Comparison of ENCODE assay signal across 10 cellular contexts in genomic region chr1:231091853-231092301, GRCh38. TPM values are rescaled to one million over a fixed set of nuclear protein-coding genes. Genes with fewer than 3 reads are reported as not detected.
DNase-seq lines count a peak whose midpoint lies in the region; ATAC-seq and TF ChIP-seq lines count a peak whose summit lies in the region.
"Had no signal": no experiment of that assay in that cellular context is flagged by ENCODE, and none has a peak within 500 bp of the region (broad histone marks: within the 10 kb centered on the region; RNA-seq: fewer than 3 reads in every experiment).

No MANE protein-coding gene starts in this region.

- no peaks in the 10 kb centered on the region for H4K20me1 ChIP-seq in OCI-LY7 (ENCODE audit: insufficient read depth, low read length)

- peaks cover 10 to 20% of the 10 kb centered on the region in 2 donors for H3K27me3 Mint-ChIP-seq in natural killer cell (ENCODE audit: low read depth in 2 of 2)
- peaks cover 19 to 37% of the 10 kb centered on the region in 2 donors for H3K27me3 Mint-ChIP-seq in natural killer cell treated with Interleukin-12 subunit alpha and Interleukin-12 subunit beta and Interleukin-15 and Interleukin-18, amount 100 ng/mL, for 72 hours
- H3K27me3 Mint-ChIP-seq in activated naive CD8-positive, alpha-beta T cell treated with anti-CD3 and anti-CD28 coated beads, Interleukin-2, amount 50 U/mL, for 24 hours = peaks cover 21% of the 10 kb centered on the region

- no peaks in the 10 kb centered on the region for H3K36me3 Mint-ChIP-seq in natural killer cell
- H3K36me3 Mint-ChIP-seq in natural killer cell treated with Interleukin-12 subunit alpha and Interleukin-12 subunit beta and Interleukin-15 and Interleukin-18, amount 100 ng/mL, for 72 hours = no peaks in the 10 kb centered on the region
- no peaks in the 10 kb centered on the region for H3K36me3 Mint-ChIP-seq in activated naive CD8-positive, alpha-beta T cell treated with anti-CD3 and anti-CD28 coated beads, Interleukin-2, amount 50 U/mL, for 24 hours (ENCODE audit: low read depth)

- H3K4me3 ChIP-seq in OCI-LY7 (ENCODE audit: low read depth, low read length, poor library complexity, severe bottlenecking) (no peak overlapping the region), mesenchymal stem cell (ENCODE audit: insufficient read depth in 1 of 2, low read depth in 1 of 2, low read length in 2 of 2) (no peak overlapping the region)

- H3K36me3 ChIP-seq in OCI-LY7 (ENCODE audit: insufficient read depth, low read length) (no peaks in the 10 kb centered on the region), mesenchymal stem cell (ENCODE audit: control insufficient read depth in 1 of 2, insufficient read depth in 2 of 2, low read depth in 1 of 2, low read length in 2 of 2) (no peaks in the 10 kb centered on the region)

- POLR2A ChIA-PET in OCI-LY7 (lab: Charles Lee) = interaction anchor here (0.6 to 1.1 kb wide), 2 partner anchors 496 to 614 kb away, joined by 3 read pairs; no protein-coding TSS in a partner anchor

- WGBS in mesenchymal stem cell = 44% methylated on average over 11 of the region's 13 CpGs

- no peaks in the 10 kb centered on the region for H3K9me2 ChIP-seq in OCI-LY7 (ENCODE audit: insufficient read depth, low read length)

- H3K4me1 ChIP-seq in OCI-LY7 (ENCODE audit: insufficient read depth, low read length, poor library complexity, severe bottlenecking) (no peaks in the 10 kb centered on the region), mesenchymal stem cell (ENCODE audit: control insufficient read depth, insufficient read depth, low read depth, low read length) (no peaks in the 10 kb centered on the region)

- no peaks in the 10 kb centered on the region for H3K79me1 ChIP-seq in mesenchymal stem cell (replicated peaks; ENCODE audit: low read length, poor library complexity, severe bottlenecking)

- no peak overlapping the region for H2AFZ ChIP-seq in OCI-LY7 (ENCODE audit: low read length)
- H2AFZ ChIP-seq in mesenchymal stem cell (ENCODE audit: low read depth, low read length) = no peak overlapping the region

- TF ChIP-seq CTCF in natural killer cell (IDR thresholded peaks at IDR 0.05) (peak; percentile 36), OCI-LY7 (conservative IDR thresholded peaks at IDR 0.05; ENCODE audit: low read length) (peak; percentile 78)

- H2AK5ac ChIP-seq in mesenchymal stem cell (ENCODE audit: low read length, severe bottlenecking) = no peak overlapping the region

- H3K79me2 ChIP-seq in OCI-LY7 (ENCODE audit: insufficient read depth, low read depth, low read length) = no peaks in the 10 kb centered on the region

- H3K4me3 Mint-ChIP-seq in natural killer cell = no peak overlapping the region
- no peak overlapping the region for H3K4me3 Mint-ChIP-seq in natural killer cell treated with Interleukin-12 subunit alpha and Interleukin-12 subunit beta and Interleukin-15 and Interleukin-18, amount 100 ng/mL, for 72 hours
- H3K4me3 Mint-ChIP-seq in activated naive CD8-positive, alpha-beta T cell treated with anti-CD3 and anti-CD28 coated beads, Interleukin-2, amount 50 U/mL, for 24 hours = no peak overlapping the region
- H3K4me3 Mint-ChIP-seq: dendritic cell treated with granulocyte-macrophage colony-stimulating factor and Interleukin-4, amounts not matched to agents 40 ng/mL and 50 ng/mL, for 4 days; stimulated activated naive CD8-positive, alpha-beta T cell treated with anti-CD3 and anti-CD28 coated beads, Interleukin-15, Interleukin-2, amounts not matched to agents 100 ng/mL and 50 ng/mL, for 24 hours had no signal

- no peak overlapping the region for H2BK12ac ChIP-seq in mesenchymal stem cell (ENCODE audit: low read length in 2 of 2)

- peaks cover 5 to 35% of the 10 kb centered on the region in 2 experiments for H3K27me3 ChIP-seq in mesenchymal stem cell (ENCODE audit: control insufficient read depth in 1 of 2, insufficient read depth in 1 of 2, low read length in 2 of 2)

- H2BK5ac ChIP-seq in mesenchymal stem cell (ENCODE audit: low read depth, low read length, poor library complexity, severe bottlenecking) = no peak overlapping the region

- H3K9me3 ChIP-seq in OCI-LY7 (ENCODE audit: low read length) = no peaks in the 10 kb centered on the region
- H3K9me3 ChIP-seq in mesenchymal stem cell (ENCODE audit: control insufficient read depth, low read length) = no peaks in the 10 kb centered on the region

- H3K18ac ChIP-seq in mesenchymal stem cell (ENCODE audit: low read depth in 1 of 2, low read length in 2 of 2) = no peak overlapping the region

- peaks cover 0 to 7% of the 10 kb centered on the region in 2 donors for H3K4me1 Mint-ChIP-seq in natural killer cell
- H3K4me1 Mint-ChIP-seq in natural killer cell treated with Interleukin-12 subunit alpha and Interleukin-12 subunit beta and Interleukin-15 and Interleukin-18, amount 100 ng/mL, for 72 hours (ENCODE audit: low read depth in 2 of 2) = no peaks in the 10 kb centered on the region
- no peaks in the 10 kb centered on the region for H3K4me1 Mint-ChIP-seq in activated naive CD8-positive, alpha-beta T cell treated with anti-CD3 and anti-CD28 coated beads, Interleukin-2, amount 50 U/mL, for 24 hours

- ATAC-seq in natural killer cell (peak in 2 of 3 donors; percentile 37 to 47), GM21529 (IDR thresholded peaks at IDR 0.05; ENCODE audit: unreplicated experiment) (no peak), HG02884 (IDR thresholded peaks at IDR 0.05; ENCODE audit: unreplicated experiment) (no peak)
- no peak for ATAC-seq in natural killer cell treated with Interleukin-12 subunit alpha and Interleukin-12 subunit beta and Interleukin-15 and Interleukin-18, amount 100 ng/mL, for 72 hours
- ATAC-seq in activated naive CD8-positive, alpha-beta T cell treated with anti-CD3 and anti-CD28 coated beads, Interleukin-2, amount 50 U/mL, for 24 hours = no peak

- H4K91ac ChIP-seq in mesenchymal stem cell (ENCODE audit: low read length) = no peak overlapping the region

- H4K8ac ChIP-seq in mesenchymal stem cell (ENCODE audit: low read length) = no peak overlapping the region

- no peak overlapping the region for H2BK15ac ChIP-seq in mesenchymal stem cell (ENCODE audit: low read depth, poor library complexity, severe bottlenecking)

- H3K9me3 Mint-ChIP-seq in natural killer cell = no peaks in the 10 kb centered on the region
- no peaks in the 10 kb centered on the region for H3K9me3 Mint-ChIP-seq in natural killer cell treated with Interleukin-12 subunit alpha and Interleukin-12 subunit beta and Interleukin-15 and Interleukin-18, amount 100 ng/mL, for 72 hours
- no peaks in the 10 kb centered on the region for H3K9me3 Mint-ChIP-seq in activated naive CD8-positive, alpha-beta T cell treated with anti-CD3 and anti-CD28 coated beads, Interleukin-2, amount 50 U/mL, for 24 hours
- H3K9me3 Mint-ChIP-seq: dendritic cell treated with granulocyte-macrophage colony-stimulating factor and Interleukin-4, amounts not matched to agents 40 ng/mL and 50 ng/mL, for 4 days; stimulated activated naive CD8-positive, alpha-beta T cell treated with anti-CD3 and anti-CD28 coated beads, Interleukin-15, Interleukin-2, amounts not matched to agents 100 ng/mL and 50 ng/mL, for 24 hours had no signal

- no peak overlapping the region for H3K14ac ChIP-seq in mesenchymal stem cell (ENCODE audit: low read length in 2 of 2)

- CTCF ChIA-PET in OCI-LY7 (lab: Charles Lee; ENCODE audit: unreplicated experiment) = interaction anchor here (1.1 kb wide), 1 partner anchor 19 kb away, joined by 3 read pairs; no protein-coding TSS in a partner anchor

- no peak overlapping the region for H3K9ac ChIP-seq in mesenchymal stem cell (ENCODE audit: low read length)

- DNase-seq in natural killer cell = no peak
- no peak for DNase-seq in natural killer cell treated with Interleukin-12 subunit alpha and Interleukin-12 subunit beta and Interleukin-15 and Interleukin-18, amount 100 ng/mL, for 72 hours (ENCODE audit: low spot score)
- DNase-seq in OCI-LY7 (ENCODE audit: low spot score) = peak; percentile 34
- DNase-seq in activated naive CD8-positive, alpha-beta T cell treated with anti-CD3 and anti-CD28 coated beads, Interleukin-2, amount 50 U/mL, for 24 hours = peak; percentile 47
- DNase-seq in mesenchymal stem cell = peak; percentile 68
- DNase-seq in NCI-H2029 (lab: John Stamatoyannopoulos, UW) = no peak

- no peak overlapping the region for H3K27ac Mint-ChIP-seq in natural killer cell
- no peak overlapping the region for H3K27ac Mint-ChIP-seq in natural killer cell treated with Interleukin-12 subunit alpha and Interleukin-12 subunit beta and Interleukin-15 and Interleukin-18, amount 100 ng/mL, for 72 hours
- H3K27ac Mint-ChIP-seq in activated naive CD8-positive, alpha-beta T cell treated with anti-CD3 and anti-CD28 coated beads, Interleukin-2, amount 50 U/mL, for 24 hours = no peak overlapping the region
- H3K27ac Mint-ChIP-seq: stimulated activated naive CD8-positive, alpha-beta T cell treated with anti-CD3 and anti-CD28 coated beads, Interleukin-15, Interleukin-2, amounts not matched to agents 100 ng/mL and 50 ng/mL, for 24 hours had no signal

- intact Hi-C loops in natural killer cell (cut with micrococcal nuclease) = loop anchor here (2.0 kb wide), 1 partner anchor 175 kb away; no protein-coding TSS in a partner anchor
- intact Hi-C loops in OCI-LY7 (cut with micrococcal nuclease; ENCODE audit: unreplicated experiment) = no loop called here

- H3K4me2 ChIP-seq in OCI-LY7 (ENCODE audit: low read length) (no peak overlapping the region), mesenchymal stem cell (ENCODE audit: low read length, poor library complexity, severe bottlenecking) (no peak overlapping the region)

- H3K23ac ChIP-seq in mesenchymal stem cell (ENCODE audit: low read length in 2 of 2) = no peak overlapping the region

- H3K27ac ChIP-seq in OCI-LY7 (ENCODE audit: low read depth, low read length, poor library complexity, severe bottlenecking) (no peak overlapping the region), mesenchymal stem cell (ENCODE audit: low read length, poor library complexity, severe bottlenecking) (no peak overlapping the region)

- no peak overlapping the region for H3K4ac ChIP-seq in mesenchymal stem cell (ENCODE audit: low read depth in 1 of 2, low read length in 2 of 2)

- no peak overlapping the region for H2BK120ac ChIP-seq in mesenchymal stem cell (ENCODE audit: low read depth, low read length)

- no TSS peak for BruUV-seq in OCI-LY7 (replicated peaks; lab: Mats Ljungman, UMichigan)

RNA-seq across cellular contexts. Expression of gene FAM89A, which starts 51.8 kb away (rescaled TPM):
- total RNA-seq in natural killer cell = 1 to 10 TPM; 1.4 to 2.5 (median 2.0) TPM
- 10 to 100 TPM; 23.5 to 24.7 TPM for total RNA-seq in natural killer cell treated with Interleukin-12 subunit alpha and Interleukin-12 subunit beta and Interleukin-15 and Interleukin-18, amount 100 ng/mL, for 72 hours
- 3.1 and 5.6 TPM in 2 replicates for total RNA-seq in OCI-LY7 (2014; rRNA removed; shearing (Covaris generic))
- total RNA-seq in OCI-LY7 (2022) = 8.5 and 9.7 TPM in 2 replicates
- 79.1 TPM for polyA plus RNA-seq in mesenchymal stem cell (2013, experiment 1 of 2)
- 83.8 TPM for polyA plus RNA-seq in mesenchymal stem cell (2013, experiment 2 of 2)

Comparison
In these comparisons a context has a peak if more than half of its experiments do, and no peak if none do; other contexts are left out.
1. ATAC-seq: peak in natural killer cell (2 of 3); none in natural killer cell treated with Interleukin-12 subunit alpha and Interleukin-12 subunit beta and Interleukin-15 and Interleukin-18, amount 100 ng/mL, for 72 hours (0 of 2), activated naive CD8-positive, alpha-beta T cell treated with anti-CD3 and anti-CD28 coated beads, Interleukin-2, amount 50 U/mL, for 24 hours (single experiment), GM21529 (single experiment) and HG02884 (single experiment).
2. DNase-seq: peak in OCI-LY7 (single experiment), activated naive CD8-positive, alpha-beta T cell treated with anti-CD3 and anti-CD28 coated beads, Interleukin-2, amount 50 U/mL, for 24 hours (single experiment) and mesenchymal stem cell (single experiment); none in natural killer cell (single experiment), natural killer cell treated with Interleukin-12 subunit alpha and Interleukin-12 subunit beta and Interleukin-15 and Interleukin-18, amount 100 ng/mL, for 72 hours (single experiment) and NCI-H2029 (single experiment).